Comparison of ENCODE assay signal across 17 cellular contexts in genomic region chr19:2079865-2080301, GRCh38. TPM values are rescaled to one million over a fixed set of nuclear protein-coding genes. Genes with fewer than 3 reads are reported as not detected.
A peak's percentile ranks its signal among the peaks of the same experiment; 100 is the strongest.
DNase-seq lines count a peak whose midpoint lies in the region; ATAC-seq, FAIRE-seq and TF ChIP-seq lines count a peak whose summit lies in the region.
"Had no signal": no experiment of that assay in that cellular context is flagged by ENCODE, and none has a peak within 500 bp of the region (broad histone marks: within the 10 kb centered on the region; RNA-seq: fewer than 3 reads in every experiment).

No MANE protein-coding gene starts in this region.

- POLR2A ChIA-PET in H1 (lab: Charles Lee; ENCODE audit: partially characterized antibody) = interaction anchor here (1.1 kb wide), 1 partner anchor 17 kb away, joined by 3 read pairs; no protein-coding TSS in a partner anchor

- no peaks in the 10 kb centered on the region; a peak in 2 of 8 replicates for H3K36me3 ChIP-seq in H1 (ENCODE audit: control insufficient read depth in 2 of 4, insufficient read depth in 4 of 4, low read length in 3 of 4)
- H3K36me3 ChIP-seq in tibial nerve = peaks cover 2 to 98% (median 33%) of the 10 kb centered on the region in 3 donors

- no peak overlapping the region for H2AK5ac ChIP-seq in H1 (ENCODE audit: low read depth, low read length)

- H3K27me3 ChIP-seq in H1 (replicated peaks in 1 of 4; ENCODE audit: control insufficient read depth in 3 of 4, extremely low read depth in 1 of 4, insufficient read depth in 3 of 4, low read length in 3 of 4) (no peaks in the 10 kb centered on the region), tibial nerve (no peaks in the 10 kb centered on the region)
- H3K27me3 ChIP-seq: suprapubic skin had no signal

- no peak overlapping the region for H3K56ac ChIP-seq in H1 (replicated peaks; ENCODE audit: insufficient read length, low read depth, low read length)

- no peak for TF ChIP-seq CTCF in H1 (IDR thresholded peaks at IDR 0.05; ENCODE audit: control extremely low read depth in 1 of 3, insufficient read depth in 1 of 3, low read depth in 1 of 3, low read length in 3 of 3)
- no peak for TF ChIP-seq CTCF in tibial nerve (IDR thresholded peaks at IDR 0.05)

- no peaks in the 10 kb centered on the region for H4K20me1 ChIP-seq in H1 (replicated peaks in 1 of 2; ENCODE audit: control insufficient read depth in 1 of 2, insufficient read depth in 2 of 2, low read length in 2 of 2)

- H2BK5ac ChIP-seq in H1 (ENCODE audit: low read depth, low read length) = 0 out of 2 replicates have a peak overlapping the region, but pooled peaks have one; percentile 66

- no peaks in the 10 kb centered on the region for H3K23me2 ChIP-seq in H1 (ENCODE audit: low read depth, low read length)

- H3K4me2 ChIP-seq in H1 (ENCODE audit: insufficient read depth in 1 of 2, low read depth in 2 of 2, low read length in 2 of 2) = no peak overlapping the region

- no peak for TF ChIP-seq RAD21 in H1 (IDR thresholded peaks at IDR 0.05 in 1 of 2, conservative IDR thresholded peaks at IDR 0.05 in 1 of 2; ENCODE audit: low read depth in 2 of 2, low read length in 2 of 2)

- no peaks in the 10 kb centered on the region for H3K79me2 ChIP-seq in H1 (ENCODE audit: control insufficient read depth in 1 of 2, insufficient read depth in 2 of 2, low read length in 2 of 2)

- ATAC-seq in activated T-cell treated with anti-CD3 and anti-CD28 coated beads, Interleukin-2, amount 50 U/mL, for 72 hours (replicated peaks in 1 of 2) = no peak
- no peak for ATAC-seq in T-helper 17 cell
- ATAC-seq: left cardiac atrium, PC-3 had no signal

- TF ChIP-seq POLR2A in H1 (IDR thresholded peaks at IDR 0.05; ENCODE audit: control extremely low read depth in 1 of 2, low read depth in 2 of 2, low read length in 2 of 2) (no peak), tibial nerve (IDR thresholded peaks at IDR 0.05) (no peak)

- H4K8ac ChIP-seq in H1 (ENCODE audit: extremely low read depth, insufficient read depth, low read length) = 0 out of 2 replicates have a peak overlapping the region, but pooled peaks have one; percentile 51

- no peak overlapping the region for H2BK20ac ChIP-seq in H1 (ENCODE audit: low read length)

- H3K9me3 Mint-ChIP-seq in activated T-cell treated with anti-CD3 and anti-CD28 coated beads, Interleukin-2, amount 50 U/mL, for 72 hours = no peaks in the 10 kb centered on the region
- H3K9me3 Mint-ChIP-seq: brain had no signal

- H3K4me3 ChIP-seq in H1 (ENCODE audit: extremely low read depth in 1 of 4, insufficient read depth in 2 of 4, low read depth in 3 of 4, low read length in 4 of 4) = no peak overlapping the region
- no peak overlapping the region for H3K4me3 ChIP-seq in tibial nerve
- H3K4me3 ChIP-seq: suprapubic skin had no signal

- no peaks in the 10 kb centered on the region for H3K9me3 ChIP-seq in T-helper 17 cell (ENCODE audit: control insufficient read depth, low read length, poor library complexity, severe bottlenecking)
- no peaks in the 10 kb centered on the region for H3K9me3 ChIP-seq in H1 (ENCODE audit: insufficient read depth in 2 of 2, low read depth in 1 of 2, low read length in 1 of 2)
- no peaks in the 10 kb centered on the region for H3K9me3 ChIP-seq in tibial nerve
- H3K9me3 ChIP-seq: suprapubic skin had no signal

- H3K9ac ChIP-seq in H1 (replicated peaks in 1 of 4; ENCODE audit: extremely low read depth in 1 of 4, low read depth in 3 of 4, low read length in 3 of 4) = no peak overlapping the region

- H3K79me1 ChIP-seq in H1 (ENCODE audit: low read depth, low read length) = no peaks in the 10 kb centered on the region

- H3K4me1 ChIP-seq in H1 (replicated peaks in 1 of 4; ENCODE audit: control insufficient read depth in 3 of 4, insufficient read depth in 4 of 4, low read length in 3 of 4) (no peaks in the 10 kb centered on the region), tibial nerve (peaks cover 0 to 44% (median 16%) of the 10 kb centered on the region in 4 donors)

- no peak overlapping the region for H3K18ac ChIP-seq in H1 (ENCODE audit: extremely low read depth, low read length)

- peaks cover 5 to 34% of the 10 kb centered on the region in 2 donors for H3K36me3 Mint-ChIP-seq in activated T-cell treated with anti-CD3 and anti-CD28 coated beads, Interleukin-2, amount 50 U/mL, for 72 hours (ENCODE audit: insufficient read depth in 2 of 2)
- H3K36me3 Mint-ChIP-seq in T-helper 17 cell (ENCODE audit: low read depth) = peaks cover 3% of the 10 kb centered on the region

- no peak overlapping the region for H2BK15ac ChIP-seq in H1 (ENCODE audit: low read length)

- DNase-seq in activated T-cell treated with anti-CD3 and anti-CD28 coated beads, Interleukin-2, amount 50 U/mL, for 72 hours = no peak
- no peak for DNase-seq in activated T-cell treated with anti-CD3 and anti-CD28 coated beads, Interleukin-2, amount 50 U/mL, for 1 hour
- no peak for DNase-seq in T-helper 17 cell
- no peak for DNase-seq in H1 (ENCODE audit: low read depth in 1 of 2, low spot score in 2 of 2)
- DNase-seq in tibial nerve (ENCODE audit: low spot score in 2 of 2) = no peak
- DNase-seq in NCI-H1105 treated with DMSO at 0.1 percent for 48 hours (lab: John Stamatoyannopoulos, UW) = no peak
- DNase-seq in NOMO-1 treated with DMSO at 0.1 percent for 48 hours (lab: John Stamatoyannopoulos, UW; ENCODE audit: unreplicated experiment) = no peak
- DNase-seq in kidney tubule cell (ENCODE audit: low spot score) = no peak
- DNase-seq: activated CD4-positive, CD25-positive, alpha-beta regulatory T cell; hippocampal formation; left cardiac atrium; NCI-H2029 treated with DMSO at 0.1 percent for 48 hours; NCI-H524; PC-3; stimulated activated CD4-positive, alpha-beta T cell treated with anti-CD3 and anti-CD28 coated beads, Interleukin-15, amount 100 ng/mL, for 24 hours had no signal

- H3K27ac Mint-ChIP-seq in activated T-cell treated with anti-CD3 and anti-CD28 coated beads, Interleukin-2, amount 50 U/mL, for 72 hours = peak overlapping the region; percentile 94
- H3K27ac Mint-ChIP-seq in T-helper 17 cell = peak overlapping the region; percentile 99

- no peak overlapping the region for H4K91ac ChIP-seq in H1 (replicated peaks; ENCODE audit: insufficient read length, low read length)

- CTCF ChIA-PET in H1 (lab: Charles Lee; ENCODE audit: partially characterized antibody) = no interaction called here

- H3K4ac ChIP-seq in H1 (replicated peaks; ENCODE audit: insufficient read length, low read depth, low read length) = no peak overlapping the region

- H2BK120ac ChIP-seq in H1 (replicated peaks; ENCODE audit: low read depth, low read length) = no peak overlapping the region

- H3K27me3 Mint-ChIP-seq in activated T-cell treated with anti-CD3 and anti-CD28 coated beads, Interleukin-2, amount 50 U/mL, for 72 hours (ENCODE audit: low read depth) = no peaks in the 10 kb centered on the region
- H3K27me3 Mint-ChIP-seq in T-helper 17 cell = no peaks in the 10 kb centered on the region
- H3K27me3 Mint-ChIP-seq: brain had no signal

- 94% methylated on average over 19 of the region's 23 CpGs; no CpG with 5 or more reads in 1 of the 2 experiments for WGBS in H1 (ENCODE audit: extremely low coverage in 1 of 2, insufficient coverage in 1 of 2, insufficient read length in 1 of 2, insufficient replicate concordance in 2 of 2, low coverage in 1 of 2, low lambda C conversion rate in 2 of 2, missing lambda C conversion rate in 1 of 2), 2 experiments
- 84 to 86% methylated on average over 3 to 20 of the region's 23 CpGs for WGBS in tibial nerve, 2 donors

- no peak overlapping the region for H2BK12ac ChIP-seq in H1 (ENCODE audit: low read depth, low read length)

- TF ChIP-seq EP300 in H1 (IDR thresholded peaks at IDR 0.05; ENCODE audit: borderline replicate concordance in 1 of 2, low read depth in 2 of 2, low read length in 2 of 2) (no peak), tibial nerve (IDR thresholded peaks at IDR 0.05) (peak in 1 of 2 donors; percentile 22)

- H3K27ac ChIP-seq in H1 (ENCODE audit: low read depth, low read length) (no peak overlapping the region), tibial nerve (peak overlapping the region; percentile 22 to 71 (median 49))
- H3K27ac ChIP-seq: suprapubic skin had no signal

- no peak overlapping the region for H4K5ac ChIP-seq in H1 (ENCODE audit: insufficient read length, low read depth, low read length)

- H3K4me3 Mint-ChIP-seq in activated T-cell treated with anti-CD3 and anti-CD28 coated beads, Interleukin-2, amount 50 U/mL, for 72 hours = peak overlapping the region; percentile 99 to 100
- peak overlapping the region; percentile 72 for H3K4me3 Mint-ChIP-seq in T-helper 17 cell
- H3K4me3 Mint-ChIP-seq: brain had no signal

- no peak overlapping the region for H3K23ac ChIP-seq in H1 (ENCODE audit: insufficient read length)

- peaks cover 45% of the 10 kb centered on the region for H3K4me1 Mint-ChIP-seq in activated T-cell treated with anti-CD3 and anti-CD28 coated beads, Interleukin-2, amount 50 U/mL, for 72 hours (ENCODE audit: low read depth)
- H3K4me1 Mint-ChIP-seq in T-helper 17 cell = peaks cover 35% of the 10 kb centered on the region
- H3K4me1 Mint-ChIP-seq: brain had no signal

- no peak overlapping the region for H3K14ac ChIP-seq in H1 (ENCODE audit: insufficient read length)

- FAIRE-seq in H1 (lab: Jason Lieb, UNC) = no peak

- no peak overlapping the region for H2AFZ ChIP-seq in H1 (ENCODE audit: low read length)

RNA-seq across cellular contexts. Expression of gene MOB3A, which starts 16.2 kb away (rescaled TPM):
- total RNA-seq in activated T-cell treated with anti-CD3 and anti-CD28 coated beads, Interleukin-2, amount 50 U/mL, for 72 hours = 100 to 1,000 TPM; 129 to 134 TPM
- total RNA-seq in T-helper 17 cell = 100 to 1,000 TPM; 108 to 162 TPM
- 9.2 and 9.8 TPM in 2 replicates for total RNA-seq in H1 (2021; fragmentation: NEBNext Ultra II Directional; extraction: Animal tissue kit (Norgen Biotek cat#: 25700))
- polyA plus RNA-seq in H1 (2011; rRNA removed) = 9.6 and 10.2 TPM in 2 replicates
- 5.2 TPM for polyA plus RNA-seq in H1 (2011; cell fraction: cytosol; rRNA removed)
- polyA plus RNA-seq in H1 (2011; cell fraction: nucleus; rRNA removed) = 8.1 TPM
- 5.2 to 7.4 TPM (median 7.0 TPM) in 4 replicates for polyA plus RNA-seq in H1 (2012, experiment 1 of 2)
- polyA plus RNA-seq in H1 (2012, experiment 2 of 2) = 5.2 TPM
- polyA plus RNA-seq in H1 (2013, experiment 1 of 2) = 7.2 TPM
- polyA plus RNA-seq in H1 (2013, experiment 2 of 2) = 7.5 TPM
- 6.6 and 8.8 TPM in 2 replicates for polyA minus RNA-seq in H1 (2011; rRNA and poly(A)+ RNA removed)
- polyA minus RNA-seq in H1 (2011; cell fraction: cytosol; rRNA and poly(A)+ RNA removed) = 7.0 TPM
- 3.3 TPM for polyA minus RNA-seq in H1 (2011; cell fraction: nucleus; rRNA and poly(A)+ RNA removed)
- total RNA-seq in tibial nerve = 10 to 100 TPM; 31.7 to 70.8 (median 35.2) TPM

RNA-seq across cellular contexts. Expression of gene IZUMO4, which starts 16.8 kb away (rescaled TPM):
- total RNA-seq in activated T-cell treated with anti-CD3 and anti-CD28 coated beads, Interleukin-2, amount 50 U/mL, for 72 hours = 10 to 100 TPM; 28.5 to 36.9 TPM
- total RNA-seq in T-helper 17 cell (10 to 100 TPM; 12.3 to 19.8 TPM), tibial nerve (10 to 100 TPM; 28.6 to 46.3 (median 33.2) TPM)
- 1.3 and 1.8 TPM in 2 replicates for total RNA-seq in H1 (2021; fragmentation: NEBNext Ultra II Directional; extraction: Animal tissue kit (Norgen Biotek cat#: 25700))
- polyA plus RNA-seq in H1 (2011; rRNA removed) = 1.9 and 2.3 TPM in 2 replicates
- polyA plus RNA-seq in H1 (2011; cell fraction: cytosol; rRNA removed) = 2.3 TPM
- 12.4 TPM for polyA plus RNA-seq in H1 (2011; cell fraction: nucleus; rRNA removed)
- polyA plus RNA-seq in H1 (2012, experiment 1 of 2) = 0.54 to 2.7 TPM (median 2.0 TPM) in 4 replicates
- 1.1 TPM for polyA plus RNA-seq in H1 (2012, experiment 2 of 2)
- polyA plus RNA-seq in H1 (2013, experiment 1 of 2) = 0.95 TPM
- polyA plus RNA-seq in H1 (2013, experiment 2 of 2) = 0.75 TPM
- polyA minus RNA-seq in H1 (2011; rRNA and poly(A)+ RNA removed) = 0.47 TPM in 1 of 2 replicates, not detected in the other
- 1.5 TPM for polyA minus RNA-seq in H1 (2011; cell fraction: cytosol; rRNA and poly(A)+ RNA removed)
- 2.4 TPM for polyA minus RNA-seq in H1 (2011; cell fraction: nucleus; rRNA and poly(A)+ RNA removed)

RNA-seq across cellular contexts. Expression of gene MKNK2, which starts 28.8 kb away (rescaled TPM):
- total RNA-seq in activated T-cell treated with anti-CD3 and anti-CD28 coated beads, Interleukin-2, amount 50 U/mL, for 72 hours = 100 to 1,000 TPM; 120 to 121 TPM
- total RNA-seq in T-helper 17 cell = 100 to 1,000 TPM; 256 to 288 TPM
- total RNA-seq in H1 (2021; fragmentation: NEBNext Ultra II Directional; extraction: Animal tissue kit (Norgen Biotek cat#: 25700)) = 163 and 174 TPM in 2 replicates
- polyA plus RNA-seq in H1 (2011; rRNA removed) = 166 and 200 TPM in 2 replicates
- 102 TPM for polyA plus RNA-seq in H1 (2011; cell fraction: cytosol; rRNA removed)
- 175 TPM for polyA plus RNA-seq in H1 (2011; cell fraction: nucleus; rRNA removed)
- polyA plus RNA-seq in H1 (2012, experiment 1 of 2) = 78.8 to 121 TPM (median 107 TPM) in 4 replicates
- 103 TPM for polyA plus RNA-seq in H1 (2012, experiment 2 of 2)
- 122 TPM for polyA plus RNA-seq in H1 (2013, experiment 1 of 2)
- 125 TPM for polyA plus RNA-seq in H1 (2013, experiment 2 of 2)
- 66.6 and 68.9 TPM in 2 replicates for polyA minus RNA-seq in H1 (2011; rRNA and poly(A)+ RNA removed)
- 116 TPM for polyA minus RNA-seq in H1 (2011; cell fraction: cytosol; rRNA and poly(A)+ RNA removed)
- 61.1 TPM for polyA minus RNA-seq in H1 (2011; cell fraction: nucleus; rRNA and poly(A)+ RNA removed)
- total RNA-seq in tibial nerve = 100 to 1,000 TPM; 126 to 265 (median 152) TPM
